Comparison of ENCODE assay signal across 1 cellular context in the genomic region with DNA sequence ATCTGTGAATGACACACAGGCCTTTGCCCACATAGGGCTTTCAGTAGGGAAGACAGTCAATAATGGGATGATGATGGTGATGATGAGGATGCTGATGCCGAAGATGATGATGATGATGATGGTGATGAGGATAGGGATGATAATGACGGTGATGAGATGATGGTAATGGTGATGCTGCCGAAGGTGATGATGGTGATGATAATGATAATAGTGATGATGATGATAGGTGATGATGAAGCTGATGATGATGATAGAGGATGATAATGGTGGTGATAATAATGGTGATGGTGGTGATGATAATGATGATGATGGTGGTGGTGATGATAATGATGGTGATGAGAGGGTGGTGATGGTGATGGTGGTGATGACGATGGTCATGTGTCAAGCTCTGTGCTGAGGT.
TF ChIP-seq lines count a peak whose summit lies in the region.

No MANE protein-coding gene starts in this region.

TF ChIP-seq in HEK293, 187 proteins besides CTCF, POLR2A, EP300 and RAD21 (continued from another document):
- TF ChIP-seq GLIS1 (tag by site-specific recombination; IDR thresholded peaks at IDR 0.05) (no peak), ZNF211 (tag by site-specific recombination; IDR thresholded peaks at IDR 0.05; ENCODE audit: low read depth) (no peak), ZNF473 (tag by site-specific recombination; IDR thresholded peaks at IDR 0.05) (no peak)
